22 cellular contexts compared by ENCODE assay signal in the genomic region with DNA sequence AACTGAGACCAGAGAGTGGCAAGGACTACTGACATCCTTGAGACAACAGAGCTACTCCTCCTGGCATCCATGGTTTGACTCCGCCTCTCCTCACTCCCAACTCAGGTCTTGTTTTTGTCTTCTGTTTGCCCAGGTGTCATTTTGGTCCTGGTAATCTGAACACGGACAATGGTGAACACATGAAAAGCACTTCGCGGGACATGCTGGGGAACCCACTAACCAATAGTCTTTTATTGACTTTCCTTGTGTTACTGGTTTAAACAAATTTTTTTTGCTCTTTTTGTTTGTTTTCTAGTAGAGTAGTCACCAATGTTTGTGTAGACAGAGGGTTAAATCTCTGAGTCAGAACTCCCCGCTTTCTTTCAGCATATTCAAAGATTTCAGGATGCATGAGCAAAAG. TPM values are rescaled to one million over a fixed set of nuclear protein-coding genes. Genes with fewer than 3 reads are reported as not detected.
A peak's percentile ranks its signal among the peaks of the same experiment; 100 is the strongest.
DNase-seq lines count a peak whose midpoint lies in the region; ATAC-seq and TF ChIP-seq lines count a peak whose summit lies in the region.
"Had no signal": no experiment of that assay in that cellular context is flagged by ENCODE, and none has a peak within 500 bp of the region (broad histone marks: within the 10 kb centered on the region; RNA-seq: fewer than 3 reads in every experiment).

No MANE protein-coding gene starts in this region.

- DNase-seq in COR-L47 (lab: John Stamatoyannopoulos, UW) (peak; percentile 58), HuH-7.5 (ENCODE audit: low spot score) (peak; percentile 42), NCI-H2196 (lab: John Stamatoyannopoulos, UW; ENCODE audit: unreplicated experiment) (peak; percentile 46), RWPE2 (ENCODE audit: low spot score) (peak; percentile 19), sigmoid colon (no peak), MCF 10A (ENCODE audit: unreplicated experiment) (no peak), islet precursor cell (no peak)
- DNase-seq: activated CD4-positive, alpha-beta memory T cell treated with anti-CD3 and anti-CD28 coated beads, Interleukin-2, amount 10 ng/mL, durations not matched to agents 7 days and 5 days; activated CD4-positive, CD25-positive, alpha-beta regulatory T cell; activated T-cell treated with anti-CD3 and anti-CD28 coated beads for 4 hours; colonic mucosa; DMS79; effector memory CD8-positive, alpha-beta T cell; Karpas-422; Right ventricle myocardium superior; stimulated activated CD4-positive, alpha-beta T cell treated with anti-CD3 and anti-CD28 coated beads, Interleukin-2, amount 100 ng/mL, for 24 hours; stimulated activated naive B cell treated with anti-CD40 and anti-IgM and Interleukin-4, amounts not matched to agents 10 μg/mL and 1 μg/mL and 100 μg/mL, for 72 hours; SW 1271; uterus had no signal

- H3K4me3 ChIP-seq in RWPE2 (ENCODE audit: severe bottlenecking) (no peak overlapping the region), sigmoid colon (no peak overlapping the region)
- H3K4me3 ChIP-seq: breast epithelium, colonic mucosa, skin epidermis, uterus had no signal

- H3K4me1 Mint-ChIP-seq in MCF 10A (ENCODE audit: insufficient read depth, unreplicated experiment) = peaks cover 5% of the 10 kb centered on the region

- POLR2A ChIA-PET in MCF 10A (lab: Yijun Ruan, JAX) = no interaction called here

- TF ChIP-seq CTCF in RWPE2 (IDR thresholded peaks at IDR 0.05; ENCODE audit: poor library complexity, severe bottlenecking) = no peak
- TF ChIP-seq CTCF in sigmoid colon (IDR thresholded peaks at IDR 0.05) = no peak
- no peak for TF ChIP-seq CTCF in MCF 10A (IDR thresholded peaks at IDR 0.05; ENCODE audit: unreplicated experiment)

- H3K27me3 ChIP-seq in RWPE2 (ENCODE audit: insufficient read depth, poor library complexity, severe bottlenecking) (no peaks in the 10 kb centered on the region), sigmoid colon (no peaks in the 10 kb centered on the region)
- H3K27me3 ChIP-seq: breast epithelium, colonic mucosa, uterus had no signal

- 84 to 86% methylated on average over 5 of the region's 5 CpGs for WGBS in sigmoid colon, 2 donors

- no peaks in the 10 kb centered on the region for H3K9me3 ChIP-seq in RWPE2 (ENCODE audit: severe bottlenecking)
- no peaks in the 10 kb centered on the region for H3K9me3 ChIP-seq in sigmoid colon
- H3K9me3 ChIP-seq: breast epithelium, colonic mucosa, uterus had no signal

- no TSS peak for BruUV-seq in MCF 10A (replicated peaks; lab: Mats Ljungman, UMichigan)

- no peak overlapping the region for H3K4me3 Mint-ChIP-seq in MCF 10A (ENCODE audit: unreplicated experiment)
- H3K4me3 Mint-ChIP-seq: activated CD4-positive, alpha-beta memory T cell treated with anti-CD3 and anti-CD28 coated beads, Interleukin-2, amount 10 ng/mL, durations not matched to agents 7 days and 5 days; effector memory CD8-positive, alpha-beta T cell; stimulated activated naive B cell treated with anti-CD40 and anti-IgM and Interleukin-4, amounts not matched to agents 10 μg/mL and 1 μg/mL and 100 μg/mL, for 72 hours had no signal

- H3K4me1 ChIP-seq in RWPE2 (ENCODE audit: insufficient read depth, poor library complexity, severe bottlenecking) (peaks cover 2% of the 10 kb centered on the region), sigmoid colon (no peaks in the 10 kb centered on the region)
- H3K4me1 ChIP-seq: colonic mucosa, uterus had no signal

- H3K27ac Mint-ChIP-seq in MCF 10A (ENCODE audit: low read depth, unreplicated experiment) = no peak overlapping the region
- H3K27ac Mint-ChIP-seq: activated CD4-positive, alpha-beta memory T cell treated with anti-CD3 and anti-CD28 coated beads, Interleukin-2, amount 10 ng/mL, durations not matched to agents 7 days and 5 days; effector memory CD8-positive, alpha-beta T cell; stimulated activated naive B cell treated with anti-CD40 and anti-IgM and Interleukin-4, amounts not matched to agents 10 μg/mL and 1 μg/mL and 100 μg/mL, for 72 hours had no signal

- TF ChIP-seq EP300 in sigmoid colon (IDR thresholded peaks at IDR 0.05) = no peak

- no peaks in the 10 kb centered on the region for H3K36me3 Mint-ChIP-seq in MCF 10A (ENCODE audit: insufficient read depth, unreplicated experiment)
- H3K36me3 Mint-ChIP-seq: stimulated activated naive B cell treated with anti-CD40 and anti-IgM and Interleukin-4, amounts not matched to agents 10 μg/mL and 1 μg/mL and 100 μg/mL, for 72 hours had no signal

- H3K27me3 Mint-ChIP-seq in MCF 10A (ENCODE audit: insufficient read depth, unreplicated experiment) = no peaks in the 10 kb centered on the region

- H3K27ac ChIP-seq in RWPE2 (ENCODE audit: poor library complexity, severe bottlenecking) (no peak overlapping the region), sigmoid colon (no peak overlapping the region)
- H3K27ac ChIP-seq: breast epithelium, colonic mucosa, skin epidermis, uterus had no signal

- H3K36me3 ChIP-seq in RWPE2 (ENCODE audit: low read depth) = no peaks in the 10 kb centered on the region
- no peaks in the 10 kb centered on the region for H3K36me3 ChIP-seq in sigmoid colon
- H3K36me3 ChIP-seq: breast epithelium, colonic mucosa, uterus had no signal

- H3K9me3 Mint-ChIP-seq in MCF 10A (ENCODE audit: unreplicated experiment) = no peaks in the 10 kb centered on the region
- H3K9me3 Mint-ChIP-seq: activated CD4-positive, alpha-beta memory T cell treated with anti-CD3 and anti-CD28 coated beads, Interleukin-2, amount 10 ng/mL, durations not matched to agents 7 days and 5 days; effector memory CD8-positive, alpha-beta T cell had no signal

- CTCF ChIA-PET in MCF 10A (lab: Yijun Ruan, JAX) = interaction anchor here (1.3 to 1.9 kb wide), 3 partner anchors 9 to 143 kb away, joined by 3 to 10 read pairs (median 4); no protein-coding TSS in a partner anchor

- intact Hi-C loops in sigmoid colon (cut with DNase I) (no loop called here), MCF 10A (cut with micrococcal nuclease) (no loop called here)

- no peak for TF ChIP-seq POLR2A in sigmoid colon (IDR thresholded peaks at IDR 0.05)

- ATAC-seq in RWPE2 (ENCODE audit: low read depth) (no peak), esophagus mucosa (no peak)
- ATAC-seq: effector memory CD8-positive, alpha-beta T cell; stimulated activated naive B cell treated with anti-CD40 and anti-IgM and Interleukin-4, amounts not matched to agents 10 μg/mL and 1 μg/mL and 100 μg/mL, for 72 hours had no signal

RNA-seq across cellular contexts. Expression of a gene that starts 38.4 kb away (rescaled TPM):
- 1.4 TPM for total RNA-seq in esophagus mucosa
- total RNA-seq in sigmoid colon = 10 to 100 TPM; 13.7 to 26.6 (median 24.3) TPM
- 1 to 10 TPM; 1.2 to 6.6 (median 3.6) TPM for polyA plus RNA-seq in sigmoid colon
- 67.3 and 77.5 TPM in 2 replicates for total RNA-seq in MCF 10A (2022)
- total RNA-seq: activated CD4-positive, alpha-beta memory T cell treated with anti-CD3 and anti-CD28 coated beads, Interleukin-2, amount 10 ng/mL, durations not matched to agents 7 days and 5 days had no signal

RNA-seq across cellular contexts. Expression of a gene that starts 52.2 kb away (rescaled TPM):
- total RNA-seq in esophagus mucosa = 33.4 TPM
- total RNA-seq in sigmoid colon = 10 to 100 TPM; 19.1 to 51.0 (median 29.4) TPM
- polyA plus RNA-seq in sigmoid colon = 10 to 100 TPM; 19.2 to 44.4 (median 26.4) TPM
- total RNA-seq in MCF 10A (2022) = 32.6 and 37.0 TPM in 2 replicates

Comparison
In these comparisons a context has a peak if more than half of its experiments do, and no peak if none do; other contexts are left out.
1. DNase-seq: peak in COR-L47 (single experiment), HuH-7.5 (single experiment), NCI-H2196 (single experiment) and RWPE2 (single experiment); none in sigmoid colon (single experiment), MCF 10A (single experiment) and islet precursor cell (single experiment).